ENCODE assay signal across 13 cellular contexts in genomic region chr3:101857279-101857678, GRCh38. TPM values are rescaled to one million over a fixed set of nuclear protein-coding genes. Genes with fewer than 3 reads are reported as not detected.
DNase-seq lines count a peak whose midpoint lies in the region; ATAC-seq, FAIRE-seq and TF ChIP-seq lines count a peak whose summit lies in the region.
"Had no signal": no experiment of that assay in that cellular context is flagged by ENCODE, and none has a peak within 500 bp of the region (broad histone marks: within the 10 kb centered on the region; RNA-seq: fewer than 3 reads in every experiment).

No MANE protein-coding gene starts in this region.

- peaks cover 2% of the 10 kb centered on the region for H4K20me1 ChIP-seq in keratinocyte (ENCODE audit: control insufficient read depth, extremely low read depth, insufficient read depth, low read length)

- peaks cover 45 to 89% of the 10 kb centered on the region in 2 donors for H3K36me3 Mint-ChIP-seq in activated T-cell treated with anti-CD3 and anti-CD28 coated beads, Interleukin-2, amount 50 U/mL, for 72 hours (ENCODE audit: insufficient read depth in 2 of 2)
- H3K36me3 Mint-ChIP-seq in activated CD4-positive, alpha-beta memory T cell treated with anti-CD3 and anti-CD28 coated beads for 36 hours: peaks cover 91% of the 10 kb centered on the region
- H3K36me3 Mint-ChIP-seq in stimulated activated naive B cell treated with anti-CD40 and anti-IgM and Interleukin-4, amounts not matched to agents 10 μg/mL and 1 μg/mL and 100 μg/mL, for 72 hours: peaks cover 75 to 82% of the 10 kb centered on the region in 2 donors

- peaks cover 20% of the 10 kb centered on the region for H3K79me2 ChIP-seq in keratinocyte (ENCODE audit: control insufficient read depth, insufficient read depth, low read length)

- H3K27me3 Mint-ChIP-seq in activated T-cell treated with anti-CD3 and anti-CD28 coated beads, Interleukin-2, amount 50 U/mL, for 72 hours (ENCODE audit: low read depth): no peaks in the 10 kb centered on the region
- H3K27me3 Mint-ChIP-seq in activated CD4-positive, alpha-beta memory T cell treated with anti-CD3 and anti-CD28 coated beads for 36 hours: no peaks in the 10 kb centered on the region
- no peaks in the 10 kb centered on the region for H3K27me3 Mint-ChIP-seq in stimulated activated naive B cell treated with anti-CD40 and anti-IgM and Interleukin-4, amounts not matched to agents 10 μg/mL and 1 μg/mL and 100 μg/mL, for 72 hours

- H3K4me2 ChIP-seq in keratinocyte (ENCODE audit: control insufficient read depth, extremely low read depth, insufficient read depth, low read depth, low read length): peak overlapping the region; percentile 12

- dilution Hi-C loops in keratinocyte (cut with MboI; ENCODE audit: extremely low pct_ligation_motif_present, low sequenced_read_pairs): no loop called here

- CTCF ChIA-PET in activated CD4-positive, alpha-beta memory T cell treated with anti-CD3 and anti-CD28 coated beads for 36 hours (lab: Charles Lee): interaction anchor here (1.0 to 2.3 kb wide), 3 partner anchors 30 to 368 kb away, joined by 3 to 7 read pairs (median 3); no protein-coding TSS in a partner anchor

- peak overlapping the region; percentile 13 to 40 for H3K4me3 Mint-ChIP-seq in activated T-cell treated with anti-CD3 and anti-CD28 coated beads, Interleukin-2, amount 50 U/mL, for 72 hours
- no peak overlapping the region for H3K4me3 Mint-ChIP-seq in activated CD4-positive, alpha-beta memory T cell treated with anti-CD3 and anti-CD28 coated beads for 36 hours
- peak overlapping the region; percentile 37 to 56 for H3K4me3 Mint-ChIP-seq in stimulated activated naive B cell treated with anti-CD40 and anti-IgM and Interleukin-4, amounts not matched to agents 10 μg/mL and 1 μg/mL and 100 μg/mL, for 72 hours

- no peak overlapping the region for H2AFZ ChIP-seq in keratinocyte (ENCODE audit: control insufficient read depth, low read length)

- FAIRE-seq in keratinocyte (lab: Jason Lieb, UNC): peak; percentile 66
- FAIRE-seq: H54 had no signal

- H3K36me3 ChIP-seq in keratinocyte (ENCODE audit: control insufficient read depth in 2 of 2, extremely low read depth in 1 of 2, insufficient read depth in 2 of 2, low read length in 2 of 2): peaks cover 37 to 47% of the 10 kb centered on the region in 2 experiments

- peak overlapping the region; percentile 6 for H3K27ac ChIP-seq in keratinocyte (ENCODE audit: control insufficient read depth, insufficient read depth, low read length)

- ATAC-seq in activated T-cell treated with anti-CD3 and anti-CD28 coated beads, Interleukin-2, amount 50 U/mL, for 72 hours (replicated peaks in 1 of 2): peak in 1 of 2 donors; percentile 4
- no peak for ATAC-seq in stimulated activated naive B cell treated with anti-CD40 and anti-IgM and Interleukin-4, amounts not matched to agents 10 μg/mL and 1 μg/mL and 100 μg/mL, for 72 hours (replicated peaks)
- ATAC-seq in GM18858 (IDR thresholded peaks at IDR 0.05; ENCODE audit: unreplicated experiment): no peak
- ATAC-seq: left cardiac atrium had no signal

- TF ChIP-seq CTCF in keratinocyte (optimal IDR thresholded peaks at IDR 0.05 in 1 of 3, IDR thresholded peaks at IDR 0.05 in 1 of 3, conservative IDR thresholded peaks at IDR 0.05 in 1 of 3; ENCODE audit: extremely low read depth in 1 of 3, insufficient read depth in 2 of 3, low read length in 3 of 3): no peak

- no peaks in the 10 kb centered on the region for H3K9me3 ChIP-seq in keratinocyte (ENCODE audit: control insufficient read depth, low read depth, low read length)

- peaks cover 3% of the 10 kb centered on the region for H3K9me1 ChIP-seq in keratinocyte (ENCODE audit: control insufficient read depth, extremely low read depth, insufficient read depth, low read length)

- H3K27me3 ChIP-seq in keratinocyte (ENCODE audit: control insufficient read depth, extremely low read depth, insufficient read depth, low read length): no peaks in the 10 kb centered on the region

- no peak overlapping the region for H3K4me3 ChIP-seq in keratinocyte (ENCODE audit: control insufficient read depth in 2 of 3, extremely low read depth in 1 of 3, insufficient read depth in 2 of 3, low read depth in 1 of 3, low read length in 3 of 3)

- no peaks in the 10 kb centered on the region for H3K9me3 Mint-ChIP-seq in activated T-cell treated with anti-CD3 and anti-CD28 coated beads, Interleukin-2, amount 50 U/mL, for 72 hours
- no peaks in the 10 kb centered on the region for H3K9me3 Mint-ChIP-seq in activated CD4-positive, alpha-beta memory T cell treated with anti-CD3 and anti-CD28 coated beads for 36 hours
- H3K9me3 Mint-ChIP-seq in stimulated activated naive B cell treated with anti-CD40 and anti-IgM and Interleukin-4, amounts not matched to agents 10 μg/mL and 1 μg/mL and 100 μg/mL, for 72 hours: peaks cover 0 to 1% of the 10 kb centered on the region in 2 donors

- H3K4me1 Mint-ChIP-seq in activated T-cell treated with anti-CD3 and anti-CD28 coated beads, Interleukin-2, amount 50 U/mL, for 72 hours (ENCODE audit: low read depth): peaks cover 85% of the 10 kb centered on the region
- peaks cover 90% of the 10 kb centered on the region for H3K4me1 Mint-ChIP-seq in activated CD4-positive, alpha-beta memory T cell treated with anti-CD3 and anti-CD28 coated beads for 36 hours (ENCODE audit: low read depth)
- H3K4me1 Mint-ChIP-seq in stimulated activated naive B cell treated with anti-CD40 and anti-IgM and Interleukin-4, amounts not matched to agents 10 μg/mL and 1 μg/mL and 100 μg/mL, for 72 hours: peaks cover 52 to 86% of the 10 kb centered on the region in 2 donors

- intact Hi-C loops in activated CD4-positive, alpha-beta memory T cell treated with anti-CD3 and anti-CD28 coated beads for 36 hours (cut with micrococcal nuclease): no loop called here

- H3K4me1 ChIP-seq in keratinocyte (ENCODE audit: control insufficient read depth, extremely low read depth, insufficient read depth, low read length): peaks cover 12% of the 10 kb centered on the region

- no peak for DNase-seq in activated T-cell treated with anti-CD3 and anti-CD28 coated beads, Interleukin-2, amount 50 U/mL, for 72 hours
- no peak for DNase-seq in activated T-cell treated with anti-CD3 and anti-CD28 coated beads, Interleukin-2, amount 50 U/mL, for 1 hour
- DNase-seq in activated CD4-positive, alpha-beta memory T cell treated with anti-CD3 and anti-CD28 coated beads for 36 hours: no peak
- DNase-seq in keratinocyte (ENCODE audit: low read depth, low spot score): no peak
- DNase-seq in stimulated activated naive B cell treated with anti-CD40 and anti-IgM and Interleukin-4, amounts not matched to agents 10 μg/mL and 1 μg/mL and 100 μg/mL, for 72 hours: no peak
- DNase-seq in Kasumi-1 (lab: John Stamatoyannopoulos, UW): no peak
- no peak for DNase-seq in NCI-H748 (lab: John Stamatoyannopoulos, UW; ENCODE audit: unreplicated experiment)
- DNase-seq: aorta; DMS53; effector memory CD4-positive, alpha-beta T cell; left cardiac atrium had no signal

- POLR2A ChIA-PET in activated CD4-positive, alpha-beta memory T cell treated with anti-CD3 and anti-CD28 coated beads for 36 hours (lab: Charles Lee): interaction anchor here (6.8 kb wide), 1 partner anchor 29 kb away, joined by 88 read pairs; no protein-coding TSS in a partner anchor

- H3K27ac Mint-ChIP-seq in activated T-cell treated with anti-CD3 and anti-CD28 coated beads, Interleukin-2, amount 50 U/mL, for 72 hours: peak overlapping the region; percentile 30
- peak overlapping the region; percentile 35 for H3K27ac Mint-ChIP-seq in activated CD4-positive, alpha-beta memory T cell treated with anti-CD3 and anti-CD28 coated beads for 36 hours
- H3K27ac Mint-ChIP-seq in stimulated activated naive B cell treated with anti-CD40 and anti-IgM and Interleukin-4, amounts not matched to agents 10 μg/mL and 1 μg/mL and 100 μg/mL, for 72 hours: peak overlapping the region; percentile 68

- no peak overlapping the region for H3K9ac ChIP-seq in keratinocyte (ENCODE audit: control insufficient read depth, extremely low read depth, insufficient read depth, low read length)

RNA-seq across cellular contexts. Expression of gene NFKBIZ, which starts 8.0 kb away (rescaled TPM):
- total RNA-seq in activated T-cell treated with anti-CD3 and anti-CD28 coated beads, Interleukin-2, amount 50 U/mL, for 72 hours: 100 to 1,000 TPM; 116 to 208 TPM
- total RNA-seq in activated CD4-positive, alpha-beta memory T cell treated with anti-CD3 and anti-CD28 coated beads for 36 hours: 10 to 100 TPM; 65.9 to 74.9 TPM
- 24.6 to 133 TPM (median 88.9 TPM) in 3 replicates for polyA plus RNA-seq in keratinocyte
- 42.2 TPM for polyA plus RNA-seq in keratinocyte (2011; ENCODE audit: low read depth)
- 20.8 and 25.5 TPM in 2 replicates for polyA plus RNA-seq in keratinocyte (2011; cell fraction: cytosol; rRNA removed)
- 190 and 207 TPM in 2 replicates for polyA plus RNA-seq in keratinocyte (2011; cell fraction: nucleus; rRNA removed)
- 9.0 and 40.2 TPM in 2 replicates for polyA plus RNA-seq in keratinocyte (2012; ENCODE audit: low replicate concordance)
- 17.8 to 168 TPM (median 144 TPM) in 3 replicates for polyA minus RNA-seq in keratinocyte
- 35.3 TPM for polyA minus RNA-seq in keratinocyte (2011; cell fraction: cytosol; rRNA and poly(A)+ RNA removed)
- polyA minus RNA-seq in keratinocyte (2011; cell fraction: nucleus; rRNA and poly(A)+ RNA removed): 161 and 247 TPM in 2 replicates
